Comparison of ENCODE assay signal across 19 cellular contexts in the genomic region with DNA sequence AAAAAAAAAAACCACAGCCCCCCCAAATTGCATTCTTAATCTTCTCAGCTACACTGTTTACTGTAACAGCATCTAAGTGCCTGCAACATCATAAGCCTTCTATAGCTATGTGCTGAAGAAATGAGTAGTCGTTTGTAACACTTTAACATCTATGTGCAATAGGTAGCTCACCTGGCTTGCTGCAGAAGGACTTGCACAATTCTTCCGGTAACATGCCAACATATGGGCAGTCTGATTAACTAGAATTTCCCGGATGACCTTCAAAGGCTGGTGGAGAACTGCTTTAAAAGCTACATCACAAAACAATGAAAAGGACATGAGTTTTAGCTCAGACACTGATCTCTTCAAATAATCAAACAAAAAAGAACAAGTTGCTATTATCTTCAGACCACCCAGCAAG. TPM values are rescaled to one million over a fixed set of nuclear protein-coding genes. Genes with fewer than 3 reads are reported as not detected.
DNase-seq lines count a peak whose midpoint lies in the region; ATAC-seq, FAIRE-seq and TF ChIP-seq lines count a peak whose summit lies in the region.
"Had no signal": no experiment of that assay in that cellular context is flagged by ENCODE, and none has a peak within 500 bp of the region (broad histone marks: within the 10 kb centered on the region; RNA-seq: fewer than 3 reads in every experiment).

No MANE protein-coding gene starts in this region.

- no peaks in the 10 kb centered on the region; the same call in 1 of the 2 replicates for H4K20me1 ChIP-seq in HepG2 (ENCODE audit: insufficient read depth, low read length)
- H4K20me1 ChIP-seq: BLaER1 had no signal

- H2AFZ ChIP-seq in HepG2 (ENCODE audit: low read length) (no peak overlapping the region), trophoblast cell (ENCODE audit: insufficient read depth, low read length, poor library complexity) (no peak overlapping the region)

- TF ChIP-seq POLR2A in HepG2 (IDR thresholded peaks at IDR 0.05; ENCODE audit: insufficient read depth in 1 of 2, low read depth in 2 of 2, low read length in 2 of 2) (no peak), right lobe of liver (IDR thresholded peaks at IDR 0.05) (no peak)

- no peak overlapping the region for H3K18ac ChIP-seq in trophoblast cell (ENCODE audit: low read length)

- H3K4me2 ChIP-seq in HepG2 (ENCODE audit: low read depth, low read length) (no peak overlapping the region), trophoblast cell (ENCODE audit: low read length) (no peak overlapping the region)
- H3K4me2 ChIP-seq: BLaER1 had no signal

- H3K9me3 ChIP-seq in liver (ENCODE audit: control insufficient read depth in 4 of 4, low read length in 3 of 4), result no peaks in the 10 kb centered on the region
- H3K9me3 ChIP-seq in HepG2 (ENCODE audit: low read length), result no peaks in the 10 kb centered on the region
- no peaks in the 10 kb centered on the region for H3K9me3 ChIP-seq in right lobe of liver
- H3K9me3 ChIP-seq in trophoblast cell (ENCODE audit: insufficient read depth, low read depth, low read length), result no peaks in the 10 kb centered on the region
- H3K9me3 ChIP-seq in HAP-1, result no peaks in the 10 kb centered on the region
- H3K9me3 ChIP-seq: BLaER1 had no signal

- no peak overlapping the region for H4K12ac ChIP-seq in trophoblast cell (ENCODE audit: low read depth, low read length)

- no peak for DNase-seq in HepG2 (ENCODE audit: low spot score)
- no peak for DNase-seq in right lobe of liver
- peak; percentile 3 to 25 for DNase-seq in trophoblast cell
- DNase-seq in NK-92 (lab: John Stamatoyannopoulos, UW; ENCODE audit: unreplicated experiment), result no peak
- no peak for DNase-seq in HEK293T (ENCODE audit: extremely low spot score)
- DNase-seq in GM13976 (ENCODE audit: low spot score), result no peak
- DNase-seq in HAP-1 (ENCODE audit: low spot score in 2 of 2), result no peak
- DNase-seq: 8988T, AML-193, Calu3, DMS 273 treated with DMSO at 0.1 percent for 48 hours, DMS79, HCEC 1CT had no signal

- H3K27ac ChIP-seq in liver (ENCODE audit: low read depth in 1 of 2, low read length in 2 of 2) (peak overlapping the region in 1 of 2 donors; percentile 16), HepG2 (ENCODE audit: extremely low read length, insufficient read depth, low read length) (no peak overlapping the region), right lobe of liver (no peak overlapping the region), trophoblast cell (ENCODE audit: low read depth, low read length) (no peak overlapping the region)
- H3K27ac ChIP-seq: BLaER1, HL-60 had no signal

- POLR2A ChIA-PET in HepG2 (lab: Yijun Ruan, JAX), result no interaction called here
- POLR2A ChIA-PET in HEK293T (lab: Yijun Ruan, JAX), result no interaction called here

- H3K27me3 ChIP-seq in liver (ENCODE audit: control insufficient read depth in 4 of 4, insufficient read depth in 4 of 4, low read length in 3 of 4) (no peaks in the 10 kb centered on the region), HepG2 (ENCODE audit: control insufficient read depth in 1 of 2, insufficient read depth in 2 of 2, low read length in 2 of 2) (no peaks in the 10 kb centered on the region), right lobe of liver (no peaks in the 10 kb centered on the region), trophoblast cell (ENCODE audit: insufficient read depth, low read length) (no peaks in the 10 kb centered on the region), HAP-1 (ENCODE audit: low read depth) (no peaks in the 10 kb centered on the region)
- H3K27me3 ChIP-seq: BLaER1 had no signal

- H3K4me1 ChIP-seq in liver (ENCODE audit: control insufficient read depth in 4 of 4, insufficient read depth in 4 of 4, low read length in 3 of 4), result peaks cover 3 to 12% (median 8%) of the 10 kb centered on the region in 4 donors
- H3K4me1 ChIP-seq in HepG2 (ENCODE audit: insufficient read depth, low read length), result 0 out of 2 replicates have a peak, but pooled peaks cover 6% of the 10 kb centered on the region
- H3K4me1 ChIP-seq in right lobe of liver, result no peaks in the 10 kb centered on the region
- H3K4me1 ChIP-seq in trophoblast cell (ENCODE audit: control insufficient read depth in 1 of 2, insufficient read depth in 2 of 2, low read length in 2 of 2), result no peaks in the 10 kb centered on the region
- peaks cover 16% of the 10 kb centered on the region for H3K4me1 ChIP-seq in HAP-1
- H3K4me1 ChIP-seq: BLaER1 had no signal

- H3K36me3 ChIP-seq in liver (ENCODE audit: control insufficient read depth in 4 of 4, insufficient read depth in 3 of 4, low read depth in 1 of 4, low read length in 3 of 4), result peaks cover 5 to 45% (median 36%) of the 10 kb centered on the region in 4 donors
- H3K36me3 ChIP-seq in HepG2 (replicated peaks in 1 of 2; ENCODE audit: control insufficient read depth in 1 of 2, insufficient read depth in 2 of 2, low read length in 2 of 2), result peaks cover 14 to 71% of the 10 kb centered on the region in 2 experiments
- peaks cover 0 to 66% (median 34%) of the 10 kb centered on the region in 4 donors for H3K36me3 ChIP-seq in right lobe of liver
- peaks cover 16 to 39% of the 10 kb centered on the region in 2 experiments for H3K36me3 ChIP-seq in trophoblast cell (ENCODE audit: control insufficient read depth in 1 of 2, insufficient read depth in 2 of 2, low read length in 2 of 2)
- H3K36me3 ChIP-seq in HAP-1 (replicated peaks), result peaks cover 22% of the 10 kb centered on the region

- no peak overlapping the region for H3K4ac ChIP-seq in trophoblast cell (ENCODE audit: low read depth, low read length)

- no peak overlapping the region for H3K14ac ChIP-seq in trophoblast cell (ENCODE audit: low read length)

- no peak overlapping the region for H2BK12ac ChIP-seq in trophoblast cell (ENCODE audit: low read length)

- BruUV-seq in HepG2 (replicated peaks; lab: Mats Ljungman, UMichigan), result no TSS peak

- no peak for FAIRE-seq in HepG2 (lab: Jason Lieb, UNC)
- FAIRE-seq: GM12878, GM19239, H1 had no signal

- CTCF ChIA-PET in HepG2 (lab: Yijun Ruan, JAX; ENCODE audit: low intra/inter-chr PET ratio, low total read pairs), result no interaction called here
- CTCF ChIA-PET in HEK293T (lab: Yijun Ruan, JAX), result no interaction called here

- H2BK5ac ChIP-seq in trophoblast cell (ENCODE audit: low read depth, low read length, poor library complexity), result no peak overlapping the region

- no peak overlapping the region for H4K91ac ChIP-seq in trophoblast cell (ENCODE audit: low read depth, low read length)

- H3K23ac ChIP-seq in trophoblast cell (ENCODE audit: low read length), result no peak overlapping the region

- peaks cover 5% of the 10 kb centered on the region for H3K79me1 ChIP-seq in trophoblast cell (ENCODE audit: low read length)

- TF ChIP-seq CTCF in liver (IDR thresholded peaks at IDR 0.05; ENCODE audit: low read depth, low read length, missing input control) (no peak), HepG2 (CRISPR knock-in tag; IDR thresholded peaks at IDR 0.05) (no peak), right lobe of liver (IDR thresholded peaks at IDR 0.05) (no peak), GM13976 (IDR thresholded peaks at IDR 0.05; ENCODE audit: borderline replicate concordance, control extremely low read depth, extremely low read depth, insufficient read depth, missing control alignments) (no peak)

- H2BK120ac ChIP-seq in trophoblast cell (ENCODE audit: insufficient read depth, low read length, poor library complexity), result no peak overlapping the region

- intact Hi-C loops in HepG2 (cut with micrococcal nuclease; ENCODE audit: unreplicated experiment) (no loop called here), right lobe of liver (cut with DNase I) (no loop called here)

- peak in 1 of 2 donors; percentile 12 for TF ChIP-seq RAD21 in liver (IDR thresholded peaks at IDR 0.05)
- TF ChIP-seq RAD21 in HepG2 (CRISPR knock-in tag; IDR thresholded peaks at IDR 0.05), result no peak

- in situ Hi-C loops in HepG2 (cut with HindIII; ENCODE audit: extremely low pct_ligation_motif_present, low pct_unique_long_range_greater_than_20kb), result no loop called here
- in situ Hi-C loops in GM13976 (cut with MboI; ENCODE audit: low sequenced_read_pairs, unreplicated experiment), result no loop called here
- in situ Hi-C loops in HAP-1 (cut with MboI; ENCODE audit: low sequenced_read_pairs), result no loop called here

- no peak overlapping the region for H4K8ac ChIP-seq in trophoblast cell (ENCODE audit: low read depth, low read length)

- H3K9ac ChIP-seq in liver (ENCODE audit: low read depth in 1 of 2, low read length in 2 of 2) (no peak overlapping the region), HepG2 (ENCODE audit: insufficient read depth, low read depth, low read length) (no peak overlapping the region), trophoblast cell (ENCODE audit: low read length) (no peak overlapping the region)
- H3K9ac ChIP-seq: BLaER1 had no signal

- TF ChIP-seq EP300 in HepG2 (IDR thresholded peaks at IDR 0.05; ENCODE audit: low read depth in 2 of 2, low read length in 2 of 2) (no peak), HepG2 (CRISPR knock-in tag; IDR thresholded peaks at IDR 0.05; ENCODE audit: borderline replicate concordance) (no peak)

- no peaks in the 10 kb centered on the region for H3K79me2 ChIP-seq in HepG2 (ENCODE audit: insufficient read depth, low read length)
- no peaks in the 10 kb centered on the region for H3K79me2 ChIP-seq in trophoblast cell (ENCODE audit: control insufficient read depth, insufficient read depth, low read length, poor library complexity)

- WGBS in liver, result 42% methylated on average over 3 of the region's 3 CpGs
- 96% methylated on average over 3 of the region's 3 CpGs for WGBS in HepG2 (ENCODE audit: low lambda C conversion rate)
- WGBS in right lobe of liver (ENCODE audit: insufficient coverage, low coverage, low lambda C conversion rate, missing lambda C conversion rate), result 18% methylated on average over 3 of the region's 3 CpGs
- WGBS in trophoblast cell (ENCODE audit: extremely low coverage, insufficient coverage, insufficient read length), result no CpG with 5 or more reads among the region's 3 CpGs

- ATAC-seq in HepG2, result no peak
- peak; percentile 49 to 77 (median 74) for ATAC-seq in right lobe of liver
- ATAC-seq: GM12878 had no signal

- no peak overlapping the region for H3K4me3 ChIP-seq in liver (ENCODE audit: low read depth in 1 of 3, low read length in 3 of 3)
- no peak overlapping the region for H3K4me3 ChIP-seq in HepG2 (replicated peaks in 1 of 3; ENCODE audit: insufficient read depth in 1 of 3, low read depth in 2 of 3, low read length in 3 of 3)
- H3K4me3 ChIP-seq in right lobe of liver, result no peak overlapping the region
- H3K4me3 ChIP-seq in trophoblast cell (ENCODE audit: low read depth, low read length), result no peak overlapping the region
- H3K4me3 ChIP-seq in HAP-1, result no peak overlapping the region
- H3K4me3 ChIP-seq: BLaER1, GM12878 had no signal

- no peak overlapping the region for H2AK5ac ChIP-seq in trophoblast cell (ENCODE audit: low read length)

RNA-seq across cellular contexts. Expression of gene METTL14, which starts 52.9 kb away (rescaled TPM):
- 10 to 100 TPM; 12.5 to 25.5 TPM for total RNA-seq in liver
- polyA plus RNA-seq in liver, result 10 to 100 TPM in 1 of 2 donors, 1 to 10 TPM in 1; 8.2 to 21.0 TPM
- total RNA-seq in HepG2 (2016; rRNA removed; fragmentation: Illumina TruSeq; extraction: Trizol), result 44.9 and 68.5 TPM in 2 replicates
- 4.9 and 5.0 TPM in 2 replicates for total RNA-seq in HepG2 (2016; cell fraction: cytosol; rRNA removed; fragmentation: Illumina TruSeq; extraction: Trizol; ENCODE audit: low read depth)
- 43.6 and 68.0 TPM in 2 replicates for total RNA-seq in HepG2 (2016; cell fraction: insoluble cytoplasmic fraction; rRNA removed; fragmentation: Illumina TruSeq; extraction: Trizol)
- 12.1 and 16.2 TPM in 2 replicates for total RNA-seq in HepG2 (2016; cell fraction: membrane; rRNA removed; fragmentation: Illumina TruSeq; extraction: Trizol)
- 34.2 and 35.0 TPM in 2 replicates for total RNA-seq in HepG2 (2016; cell fraction: nucleus; rRNA removed; fragmentation: Illumina TruSeq; extraction: Trizol)
- polyA plus RNA-seq in HepG2 (2011; rRNA removed), result 10.0 and 11.6 TPM in 2 replicates
- polyA plus RNA-seq in HepG2 (2011; cell fraction: cytosol; rRNA removed), result 2.8 and 6.4 TPM in 2 replicates
- 6.9 and 9.3 TPM in 2 replicates for polyA plus RNA-seq in HepG2 (2011; cell fraction: nucleus; rRNA removed)
- 14.8 and 14.9 TPM in 2 replicates for polyA plus RNA-seq in HepG2 (2012)
- polyA plus RNA-seq in HepG2 (2016; cell fraction: cytosol; fragmentation: Illumina TruSeq; extraction: Trizol; ENCODE audit: low read depth), result 1.0 and 1.2 TPM in 2 replicates
- polyA plus RNA-seq in HepG2 (2016; cell fraction: insoluble cytoplasmic fraction; fragmentation: Illumina TruSeq; extraction: Trizol; ENCODE audit: low read depth), result 43.0 and 45.1 TPM in 2 replicates
- 2.0 and 3.0 TPM in 2 replicates for polyA plus RNA-seq in HepG2 (2016; cell fraction: membrane; fragmentation: Illumina TruSeq; extraction: Trizol; ENCODE audit: low read depth)
- polyA plus RNA-seq in HepG2 (2016; cell fraction: nucleus; fragmentation: Illumina TruSeq; extraction: Trizol; ENCODE audit: insufficient read depth, low read depth), result 28.7 and 29.3 TPM in 2 replicates
- 1.3 and 6.3 TPM in 2 replicates for polyA minus RNA-seq in HepG2 (2011; rRNA and poly(A)+ RNA removed; ENCODE audit: low replicate concordance)
- polyA minus RNA-seq in HepG2 (2011; cell fraction: cytosol; rRNA and poly(A)+ RNA removed), result 8.9 and 9.8 TPM in 2 replicates
- 28.7 and 36.2 TPM in 2 replicates for polyA minus RNA-seq in HepG2 (2011; cell fraction: nucleus; rRNA and poly(A)+ RNA removed)
- 10 to 100 TPM; 19.5 to 33.0 (median 25.9) TPM for total RNA-seq in right lobe of liver
- polyA plus RNA-seq in trophoblast cell (2013), result 17.7 and 21.0 TPM in 2 replicates

Comparison
In these comparisons a context has a peak if more than half of its experiments do, and no peak if none do; other contexts are left out.
1. DNase-seq: peak in trophoblast cell (2 of 2); none in HepG2 (single experiment), right lobe of liver (0 of 3), NK-92 (single experiment), HEK293T (single experiment), GM13976 (single experiment) and HAP-1 (0 of 2).